Comparison of ENCODE assay signal across 11 cellular contexts in the genomic region with DNA sequence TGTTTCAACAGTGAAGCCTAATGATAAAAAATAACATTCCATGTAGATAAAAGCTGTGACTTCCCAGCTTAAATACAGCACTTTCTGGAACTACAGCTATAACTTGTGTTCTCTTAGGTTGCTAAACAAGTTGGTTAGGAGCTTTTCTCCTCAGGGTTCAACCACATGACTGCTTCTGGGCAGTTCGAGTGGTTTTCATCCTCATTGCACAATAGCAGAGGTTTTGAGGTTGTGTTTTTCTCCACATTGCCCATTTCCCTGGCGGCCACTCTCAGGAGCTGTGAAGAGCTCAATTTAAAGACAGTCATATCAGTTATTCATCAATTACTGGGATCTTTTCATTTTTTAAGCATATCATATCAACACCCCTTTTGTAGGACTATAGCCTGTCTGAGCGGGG.
DNase-seq lines count a peak whose midpoint lies in the region; ATAC-seq and TF ChIP-seq lines count a peak whose summit lies in the region.
"Had no signal": no experiment of that assay in that cellular context is flagged by ENCODE, and none has a peak within 500 bp of the region (broad histone marks: within the 10 kb centered on the region; RNA-seq: fewer than 3 reads in every experiment).

No MANE protein-coding gene starts in this region.

- no peak overlapping the region for H3K4me3 ChIP-seq in BLaER1 treated with 17β-estradiol and CSF1 and Interleukin-3, amounts not matched to agents 10 nM and 100 nM
- H3K4me3 ChIP-seq in adrenal gland: no peak overlapping the region

- H3K9me3 ChIP-seq in BLaER1 treated with 17β-estradiol and CSF1 and Interleukin-3, amounts not matched to agents 10 nM and 100 nM (replicated peaks in 1 of 11): no peaks in the 10 kb centered on the region
- H3K9me3 ChIP-seq in adrenal gland (replicated peaks in 1 of 3): no peaks in the 10 kb centered on the region

- H3K4me3 Mint-ChIP-seq in activated naive CD8-positive, alpha-beta T cell treated with anti-CD3 and anti-CD28 coated beads, Interleukin-2, amount 50 U/mL, for 24 hours: no peak overlapping the region
- H3K4me3 Mint-ChIP-seq in activated T-cell treated with anti-CD3 and anti-CD28 coated beads, Interleukin-2, amount 50 U/mL, for 4 hours: no peak overlapping the region
- H3K4me3 Mint-ChIP-seq: B cell, natural killer cell had no signal

- peak overlapping the region in 7 of 11 experiments; percentile 0 to 82 (median 58); a peak in 11 of 22 replicates for H3K4me2 ChIP-seq in BLaER1 treated with 17β-estradiol and CSF1 and Interleukin-3, amounts not matched to agents 10 nM and 100 nM

- H3K9me3 Mint-ChIP-seq in activated naive CD8-positive, alpha-beta T cell treated with anti-CD3 and anti-CD28 coated beads, Interleukin-2, amount 50 U/mL, for 24 hours: no peaks in the 10 kb centered on the region
- no peaks in the 10 kb centered on the region for H3K9me3 Mint-ChIP-seq in activated T-cell treated with anti-CD3 and anti-CD28 coated beads, Interleukin-2, amount 50 U/mL, for 4 hours
- H3K9me3 Mint-ChIP-seq: natural killer cell had no signal

- no peaks in the 10 kb centered on the region for H4K20me1 ChIP-seq in BLaER1 treated with 17β-estradiol and CSF1 and Interleukin-3, amounts not matched to agents 10 nM and 100 nM

- H3K36me3 ChIP-seq in BLaER1 treated with 17β-estradiol and CSF1 and Interleukin-3, amounts not matched to agents 10 nM and 100 nM: no peaks in the 10 kb centered on the region
- H3K36me3 ChIP-seq in adrenal gland (replicated peaks in 1 of 2): no peaks in the 10 kb centered on the region

- peak overlapping the region in 2 of 11 experiments; percentile 1 to 12; a peak in 1 of 22 replicates for H3K9ac ChIP-seq in BLaER1 treated with 17β-estradiol and CSF1 and Interleukin-3, amounts not matched to agents 10 nM and 100 nM

- no peaks in the 10 kb centered on the region for H3K4me1 Mint-ChIP-seq in activated naive CD8-positive, alpha-beta T cell treated with anti-CD3 and anti-CD28 coated beads, Interleukin-2, amount 50 U/mL, for 24 hours
- H3K4me1 Mint-ChIP-seq in activated T-cell treated with anti-CD3 and anti-CD28 coated beads, Interleukin-2, amount 50 U/mL, for 4 hours (ENCODE audit: low read depth): no peaks in the 10 kb centered on the region
- H3K4me1 Mint-ChIP-seq: B cell had no signal

- peaks cover 0 to 58% (median 11%) of the 10 kb centered on the region in 10 experiments; a peak in 12 of 20 replicates for H3K4me1 ChIP-seq in BLaER1 treated with 17β-estradiol and CSF1 and Interleukin-3, amounts not matched to agents 10 nM and 100 nM
- H3K4me1 ChIP-seq in adrenal gland (replicated peaks in 1 of 2): peaks cover 10 to 24% of the 10 kb centered on the region in 2 donors

- no peak for ATAC-seq in activated naive CD8-positive, alpha-beta T cell treated with anti-CD3 and anti-CD28 coated beads, Interleukin-2, amount 50 U/mL, for 24 hours
- ATAC-seq in HG03039 (IDR thresholded peaks at IDR 0.05; ENCODE audit: unreplicated experiment): no peak
- ATAC-seq in activated T-cell treated with anti-CD3 and anti-CD28 coated beads, Interleukin-2, amount 50 U/mL, for 4 hours: no peak
- ATAC-seq in HG02870 (IDR thresholded peaks at IDR 0.05; ENCODE audit: unreplicated experiment): no peak

- peaks cover 0 to 31% (median 0%) of the 10 kb centered on the region in 11 experiments; a peak in 4 of 22 replicates for H3K27me3 ChIP-seq in BLaER1 treated with 17β-estradiol and CSF1 and Interleukin-3, amounts not matched to agents 10 nM and 100 nM
- H3K27me3 ChIP-seq in adrenal gland: no peaks in the 10 kb centered on the region

- no peak for TF ChIP-seq POLR2A in adrenal gland (IDR thresholded peaks at IDR 0.05)

- peak in 2 of 6 experiments; percentile 25 to 37 for TF ChIP-seq CTCF in adrenal gland (IDR thresholded peaks at IDR 0.05)

- H3K27ac ChIP-seq in BLaER1 treated with 17β-estradiol and CSF1 and Interleukin-3, amounts not matched to agents 10 nM and 100 nM: peak overlapping the region in 7 of 11 experiments; percentile 1 to 66 (median 42); a peak in 12 of 22 replicates
- H3K27ac ChIP-seq in adrenal gland: peak overlapping the region in 4 of 5 donors; percentile 46 to 89 (median 70)

- peak in 6 of 7 donors; percentile 26 to 62 (median 39) for DNase-seq in adrenal gland
- peak; percentile 80 for DNase-seq in cardiac septum (ENCODE audit: low spot score)
- peak; percentile 73 for DNase-seq in pons (ENCODE audit: low spot score)
- no peak for DNase-seq in activated naive CD8-positive, alpha-beta T cell treated with anti-CD3 and anti-CD28 coated beads, Interleukin-2, amount 50 U/mL, for 24 hours
- no peak for DNase-seq in activated T-cell treated with anti-CD3 and anti-CD28 coated beads, Interleukin-2, amount 50 U/mL, for 4 hours
- DNase-seq: activated naive CD4-positive, alpha-beta T cell treated with Interleukin-2 at 50 U/mL for 16 hours; natural killer cell had no signal

- H3K36me3 Mint-ChIP-seq in activated naive CD8-positive, alpha-beta T cell treated with anti-CD3 and anti-CD28 coated beads, Interleukin-2, amount 50 U/mL, for 24 hours (ENCODE audit: low read depth): no peaks in the 10 kb centered on the region
- no peaks in the 10 kb centered on the region for H3K36me3 Mint-ChIP-seq in activated T-cell treated with anti-CD3 and anti-CD28 coated beads, Interleukin-2, amount 50 U/mL, for 4 hours (ENCODE audit: insufficient read depth)
- H3K36me3 Mint-ChIP-seq: natural killer cell had no signal

- 70 to 84% (median 75%) methylated on average over 3 of the region's 3 CpGs for WGBS in adrenal gland, 4 donors

- H3K27ac Mint-ChIP-seq in activated naive CD8-positive, alpha-beta T cell treated with anti-CD3 and anti-CD28 coated beads, Interleukin-2, amount 50 U/mL, for 24 hours: no peak overlapping the region
- H3K27ac Mint-ChIP-seq: B cell, natural killer cell had no signal

- intact Hi-C loops in adrenal gland (cut with DNase I): no loop called here
- intact Hi-C loops in cardiac septum (cut with DNase I): loop anchor here (5.0 kb wide), 1 partner anchor 101 kb away; a partner anchor contains a TSS

- peaks cover 16% of the 10 kb centered on the region for H3K27me3 Mint-ChIP-seq in activated naive CD8-positive, alpha-beta T cell treated with anti-CD3 and anti-CD28 coated beads, Interleukin-2, amount 50 U/mL, for 24 hours
- H3K27me3 Mint-ChIP-seq in activated T-cell treated with anti-CD3 and anti-CD28 coated beads, Interleukin-2, amount 50 U/mL, for 4 hours (ENCODE audit: low read depth): peaks cover 24% of the 10 kb centered on the region

Comparison
In these comparisons a context has a peak if more than half of its experiments do, and no peak if none do; other contexts are left out.
1. DNase-seq: peak in adrenal gland (6 of 7), cardiac septum (single experiment) and pons (single experiment); none in activated naive CD8-positive, alpha-beta T cell treated with anti-CD3 and anti-CD28 coated beads, Interleukin-2, amount 50 U/mL, for 24 hours (single experiment) and activated T-cell treated with anti-CD3 and anti-CD28 coated beads, Interleukin-2, amount 50 U/mL, for 4 hours (single experiment).